ENCODE assay signal across 8 cellular contexts in the genomic region with DNA sequence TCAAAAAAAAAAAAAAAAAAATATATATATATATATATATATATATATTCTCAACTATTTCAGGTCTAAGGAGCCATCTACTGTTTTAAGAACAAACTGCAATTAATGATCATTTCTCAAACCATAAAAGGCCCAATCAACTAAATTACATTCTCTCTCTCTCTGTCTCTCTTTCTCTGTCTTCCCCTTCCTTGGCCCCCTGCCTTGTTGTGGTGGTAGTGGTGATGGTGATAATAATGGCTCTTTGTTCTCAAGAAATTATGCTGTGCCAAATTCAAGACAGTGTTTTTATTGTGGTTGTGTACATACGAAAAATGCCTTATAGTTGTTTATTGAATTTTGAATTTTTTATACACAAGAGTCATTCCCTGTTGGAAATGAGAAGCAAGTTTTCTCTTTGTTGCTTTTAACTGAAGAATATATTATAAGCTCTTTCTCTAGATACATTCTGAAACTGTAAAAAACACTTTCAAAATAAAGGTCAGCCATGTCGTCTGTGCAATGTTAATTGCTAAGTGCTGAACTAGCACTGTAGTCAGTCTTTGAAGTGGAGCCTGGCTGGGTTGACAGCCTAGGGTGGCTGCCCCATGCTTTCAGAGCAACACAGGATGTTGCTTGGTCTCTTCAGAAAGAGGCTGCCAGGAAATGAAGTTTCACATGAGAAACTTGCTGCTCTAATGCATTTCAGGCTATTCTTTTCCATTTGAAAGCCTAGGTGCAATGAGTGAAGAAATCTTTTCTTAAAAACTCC.
DNase-seq lines count a peak whose midpoint lies in the region; ATAC-seq and TF ChIP-seq lines count a peak whose summit lies in the region.

No MANE protein-coding gene starts in this region.

- CTCF ChIA-PET in PC-9 (lab: Charles Lee) = no interaction called here

- BruUV-seq in PC-9 (replicated peaks; lab: Mats Ljungman, UMichigan) = no TSS peak

- no peaks in the 10 kb centered on the region for H3K9me2 ChIP-seq in PC-9 (ENCODE audit: insufficient read depth)

- H3K79me2 ChIP-seq in PC-9 (ENCODE audit: low read depth) = no peaks in the 10 kb centered on the region

- peak overlapping the region; percentile 95 for H3K27ac Mint-ChIP-seq in T-helper 1 cell treated with Interleukin-12 subunit alpha and Interleukin-12 subunit beta and Interleukin-4 antibody, amounts not matched to agents 30 μg/mL and 1 μg/mL, for 36 hours
- no peak overlapping the region for H3K27ac Mint-ChIP-seq in chondrocyte (ENCODE audit: unreplicated experiment)

- TF ChIP-seq CTCF in chondrocyte (IDR thresholded peaks at IDR 0.05) (peak; percentile 56), PC-9 (conservative IDR thresholded peaks at IDR 0.05) (no peak)

- H3K27me3 Mint-ChIP-seq in T-helper 1 cell treated with Interleukin-12 subunit alpha and Interleukin-12 subunit beta and Interleukin-4 antibody, amounts not matched to agents 30 μg/mL and 1 μg/mL, for 36 hours (ENCODE audit: low read depth) = no peaks in the 10 kb centered on the region
- H3K27me3 Mint-ChIP-seq in chondrocyte (ENCODE audit: low read depth) = no peaks in the 10 kb centered on the region

- no peaks in the 10 kb centered on the region for H3K27me3 ChIP-seq in PC-9 (ENCODE audit: insufficient read depth, low read depth)

- intact Hi-C loops in posterior vena cava (cut with DNase I) = no loop called here
- intact Hi-C loops in PC-9 (cut with micrococcal nuclease; ENCODE audit: unreplicated experiment) = no loop called here

- ATAC-seq in GM18519 (IDR thresholded peaks at IDR 0.05; ENCODE audit: low FRiP score, unreplicated experiment) = peak; percentile 98
- ATAC-seq in HG02759 (IDR thresholded peaks at IDR 0.05; ENCODE audit: unreplicated experiment) = peak; percentile 81
- no peak for ATAC-seq in left lobe of liver

- H3K4me3 Mint-ChIP-seq in T-helper 1 cell treated with Interleukin-12 subunit alpha and Interleukin-12 subunit beta and Interleukin-4 antibody, amounts not matched to agents 30 μg/mL and 1 μg/mL, for 36 hours = peak overlapping the region; percentile 60
- no peak overlapping the region for H3K4me3 Mint-ChIP-seq in chondrocyte (ENCODE audit: unreplicated experiment)

- H3K36me3 Mint-ChIP-seq in T-helper 1 cell treated with Interleukin-12 subunit alpha and Interleukin-12 subunit beta and Interleukin-4 antibody, amounts not matched to agents 30 μg/mL and 1 μg/mL, for 36 hours (ENCODE audit: low read depth) = peaks cover 20% of the 10 kb centered on the region
- no peaks in the 10 kb centered on the region for H3K36me3 Mint-ChIP-seq in chondrocyte (ENCODE audit: low read depth)

- POLR2A ChIA-PET in PC-9 (lab: Charles Lee; ENCODE audit: unreplicated experiment) = no interaction called here

- no peaks in the 10 kb centered on the region for H3K36me3 ChIP-seq in PC-9 (ENCODE audit: low read depth)

- DNase-seq in chondrocyte (ENCODE audit: low spot score) (no peak), posterior vena cava (ENCODE audit: low spot score) (no peak), PC-9 (no peak), left lobe of liver (ENCODE audit: low spot score) (no peak)
- peak in 2 of 3 donors; percentile 24 to 28 for DNase-seq in stimulated activated CD4-positive, alpha-beta T cell treated with anti-CD3 and anti-CD28 coated beads, TNF-alpha, amount 100 ng/mL, for 1 hour (ENCODE audit: low read depth in 3 of 3, low spot score in 1 of 3)

- H3K4me1 Mint-ChIP-seq in T-helper 1 cell treated with Interleukin-12 subunit alpha and Interleukin-12 subunit beta and Interleukin-4 antibody, amounts not matched to agents 30 μg/mL and 1 μg/mL, for 36 hours (ENCODE audit: low read depth) = peaks cover 47% of the 10 kb centered on the region
- no peaks in the 10 kb centered on the region for H3K4me1 Mint-ChIP-seq in chondrocyte (ENCODE audit: low read depth)

- H3K9me3 ChIP-seq in PC-9 (ENCODE audit: insufficient read depth, low read depth) = no peaks in the 10 kb centered on the region

- H3K27ac ChIP-seq in PC-9 = no peak overlapping the region

- H3K4me1 ChIP-seq in PC-9 (replicated peaks; ENCODE audit: insufficient read depth) = no peaks in the 10 kb centered on the region

- peaks cover 17% of the 10 kb centered on the region for H3K9me3 Mint-ChIP-seq in T-helper 1 cell treated with Interleukin-12 subunit alpha and Interleukin-12 subunit beta and Interleukin-4 antibody, amounts not matched to agents 30 μg/mL and 1 μg/mL, for 36 hours
- peaks cover 14% of the 10 kb centered on the region for H3K9me3 Mint-ChIP-seq in chondrocyte (ENCODE audit: low read depth)

- no peak overlapping the region for H3K4me2 ChIP-seq in PC-9

- no peak overlapping the region for H2AFZ ChIP-seq in PC-9

- H3F3A ChIP-seq in PC-9 (ENCODE audit: insufficient read depth, low read depth) = no peaks in the 10 kb centered on the region

- H3K4me3 ChIP-seq in PC-9 = no peak overlapping the region

- H4K20me1 ChIP-seq in PC-9 (ENCODE audit: insufficient read depth) = no peaks in the 10 kb centered on the region

Comparison
In these comparisons a context has a peak if more than half of its experiments do, and no peak if none do; other contexts are left out.
1. DNase-seq: peak in stimulated activated CD4-positive, alpha-beta T cell treated with anti-CD3 and anti-CD28 coated beads, TNF-alpha, amount 100 ng/mL, for 1 hour (2 of 3); none in chondrocyte (single experiment), posterior vena cava (single experiment), PC-9 (0 of 2) and left lobe of liver (single experiment).